Comparison of ENCODE assay signal across 8 cellular contexts in the genomic region with DNA sequence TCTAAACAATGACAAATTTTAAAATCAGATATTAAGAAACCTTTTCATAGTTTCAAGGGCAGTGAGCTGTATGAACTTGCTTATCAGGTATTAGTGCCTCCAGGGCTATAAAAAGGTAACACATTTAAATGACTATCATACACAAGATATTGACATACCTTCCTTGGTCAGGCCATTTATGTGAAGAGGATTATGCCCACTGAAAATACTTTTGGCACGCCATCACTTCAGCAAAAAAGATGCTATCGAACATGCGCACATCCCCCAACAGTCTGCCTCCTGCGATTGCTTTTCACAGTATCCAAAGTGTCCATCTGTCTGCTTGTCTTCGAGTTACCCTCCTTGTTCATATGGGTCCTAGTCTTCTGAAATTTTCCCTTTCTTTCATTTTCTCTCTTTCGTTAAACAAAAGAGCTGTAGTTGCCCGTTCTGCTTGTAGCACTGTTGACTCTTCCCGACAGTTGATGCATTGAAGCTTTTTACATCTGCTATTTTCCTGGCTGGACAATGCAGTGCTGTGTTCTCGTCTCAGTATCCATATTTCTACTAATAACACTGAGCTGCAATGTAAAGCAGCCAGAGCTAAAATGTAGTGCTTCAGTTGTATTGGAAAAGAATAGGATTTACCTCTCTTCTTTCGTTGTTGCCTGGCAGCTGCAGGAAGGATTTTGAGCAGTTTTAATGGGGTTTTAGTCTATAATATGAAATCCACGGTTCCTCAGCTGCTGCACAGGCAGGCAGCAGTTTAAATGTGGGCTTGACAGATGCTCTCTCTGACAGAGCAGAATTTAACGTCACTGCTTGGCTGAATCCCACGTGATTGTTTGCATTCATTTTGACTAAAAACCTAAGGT. TPM values are rescaled to one million over a fixed set of nuclear protein-coding genes. Genes with fewer than 3 reads are reported as not detected.
DNase-seq lines count a peak whose midpoint lies in the region; ATAC-seq and TF ChIP-seq lines count a peak whose summit lies in the region.

A gene with protein sequence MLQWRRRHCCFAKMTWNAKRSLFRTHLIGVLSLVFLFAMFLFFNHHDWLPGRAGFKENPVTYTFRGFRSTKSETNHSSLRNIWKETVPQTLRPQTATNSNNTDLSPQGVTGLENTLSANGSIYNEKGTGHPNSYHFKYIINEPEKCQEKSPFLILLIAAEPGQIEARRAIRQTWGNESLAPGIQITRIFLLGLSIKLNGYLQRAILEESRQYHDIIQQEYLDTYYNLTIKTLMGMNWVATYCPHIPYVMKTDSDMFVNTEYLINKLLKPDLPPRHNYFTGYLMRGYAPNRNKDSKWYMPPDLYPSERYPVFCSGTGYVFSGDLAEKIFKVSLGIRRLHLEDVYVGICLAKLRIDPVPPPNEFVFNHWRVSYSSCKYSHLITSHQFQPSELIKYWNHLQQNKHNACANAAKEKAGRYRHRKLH (minus strand): TSS at position 753 of the 854 bp plus-strand sequence. CDS start 5,051 bp downstream, outside the sequence.

- H3K4me3 ChIP-seq in BE2C (ENCODE audit: low read depth, low read length) (peak within 1 kb of the TSS; percentile 62), SK-N-MC (peak within 1 kb of the TSS; percentile 43), endocrine pancreas (ENCODE audit: control insufficient read depth, insufficient read depth, low read length) (peak within 1 kb of the TSS; percentile 94), mucosa of rectum (ENCODE audit: low read length in 2 of 2) (peak within 1 kb of the TSS; percentile 45 to 70), uterus (peak within 1 kb of the TSS in 1 of 2 donors; percentile 32)

- H3K9ac ChIP-seq in SK-N-MC (ENCODE audit: insufficient read length) = no peak within 1 kb of the TSS
- peak within 1 kb of the TSS; percentile 68 for H3K9ac ChIP-seq in endocrine pancreas (ENCODE audit: control insufficient read depth, insufficient read depth, low read length)
- H3K9ac ChIP-seq in mucosa of rectum (ENCODE audit: low read depth in 1 of 2, low read length in 2 of 2) = peak within 1 kb of the TSS; percentile 27 to 54

- H3K27ac ChIP-seq in SK-N-MC (peak within 1 kb of the TSS; percentile 28; the same call in 1 of the 2 replicates), mucosa of rectum (ENCODE audit: low read depth in 2 of 2, low read length in 2 of 2) (peak within 1 kb of the TSS; percentile 56 to 80), uterus (peak within 1 kb of the TSS; percentile 21 to 35)

- peak; percentile 54 for DNase-seq in BE2C
- no peak for DNase-seq in SK-N-MC (ENCODE audit: low read depth, low spot score)
- no peak for DNase-seq in uterus

- no peak for TF ChIP-seq CTCF in BE2C (IDR thresholded peaks at IDR 0.05; ENCODE audit: low read depth, low read length)
- no peak for TF ChIP-seq CTCF in uterus (IDR thresholded peaks at IDR 0.05)

- H3K36me3 ChIP-seq in BE2C = peaks cover 2% of the 10 kb centered on the region; the same call in 1 of the 2 replicates
- no peaks in the 10 kb centered on the region for H3K36me3 ChIP-seq in SK-N-MC (ENCODE audit: insufficient read depth, low read length)
- no peaks in the 10 kb centered on the region for H3K36me3 ChIP-seq in endocrine pancreas (ENCODE audit: control insufficient read depth, insufficient read depth, low read length)
- no peaks in the 10 kb centered on the region for H3K36me3 ChIP-seq in mucosa of rectum (ENCODE audit: control insufficient read depth in 2 of 2, insufficient read depth in 2 of 2, low read length in 2 of 2)
- no peaks in the 10 kb centered on the region for H3K36me3 ChIP-seq in uterus

- H3K4me1 ChIP-seq in BE2C (peaks cover 6% of the 10 kb centered on the region), endocrine pancreas (ENCODE audit: control insufficient read depth, insufficient read depth, low read length) (peaks cover 23% of the 10 kb centered on the region), mucosa of rectum (ENCODE audit: control insufficient read depth in 2 of 2, insufficient read depth in 2 of 2, low read length in 2 of 2) (peaks cover 4 to 32% of the 10 kb centered on the region in 2 donors), uterus (peaks cover 0 to 17% of the 10 kb centered on the region in 2 donors)

- ATAC-seq in HG03565 (IDR thresholded peaks at IDR 0.05; ENCODE audit: unreplicated experiment) = peak; percentile 32
- ATAC-seq in GM18520 (IDR thresholded peaks at IDR 0.05; ENCODE audit: unreplicated experiment) = no peak
- ATAC-seq in GM21447 (IDR thresholded peaks at IDR 0.05; ENCODE audit: unreplicated experiment) = no peak

- no peaks in the 10 kb centered on the region for H3K9me3 ChIP-seq in BE2C
- no peaks in the 10 kb centered on the region for H3K9me3 ChIP-seq in SK-N-MC (ENCODE audit: low read depth, low read length)
- no peaks in the 10 kb centered on the region for H3K9me3 ChIP-seq in endocrine pancreas (ENCODE audit: control insufficient read depth, low read length)
- H3K9me3 ChIP-seq in mucosa of rectum (ENCODE audit: control insufficient read depth in 2 of 2, low read length in 2 of 2) = no peaks in the 10 kb centered on the region
- no peaks in the 10 kb centered on the region for H3K9me3 ChIP-seq in uterus

- intact Hi-C loops in uterus (cut with DNase I; ENCODE audit: low total_unique reads) = no loop called here

- no peak for TF ChIP-seq POLR2A in uterus (IDR thresholded peaks at IDR 0.05)

- H3K27me3 ChIP-seq in BE2C (no peaks in the 10 kb centered on the region), endocrine pancreas (ENCODE audit: control insufficient read depth, insufficient read depth, low read length) (no peaks in the 10 kb centered on the region), mucosa of rectum (ENCODE audit: control insufficient read depth in 2 of 2, insufficient read depth in 2 of 2, low read length in 2 of 2) (no peaks in the 10 kb centered on the region), uterus (no peaks in the 10 kb centered on the region)

RNA-seq across cellular contexts. Expression of the gene that starts here (rescaled TPM):
- not detected for polyA plus RNA-seq in BE2C (2012; ENCODE audit: insufficient read depth, insufficient read length, low read depth)
- total RNA-seq in uterus = 1 to 10 TPM in 1 of 4 donors, under 1 TPM in 1, not detected in 2; 0.21 to 4.1 TPM
